Comparison of ENCODE assay signal across 1 cellular context in genomic region chr5:119032653-119033052, GRCh38.
TF ChIP-seq lines count a peak whose summit lies in the region.

No MANE protein-coding gene starts in this region.

TF ChIP-seq in HepG2, 621 proteins besides CTCF, POLR2A, EP300 and RAD21 (continued from another document):
- no peak for TF ChIP-seq FOXO4 (CRISPR knock-in tag; conservative IDR thresholded peaks at IDR 0.05)
- no peak for TF ChIP-seq ZNF367 (CRISPR knock-in tag; IDR thresholded peaks at IDR 0.05; ENCODE audit: borderline replicate concordance)
- TF ChIP-seq NFIB (CRISPR knock-in tag; IDR thresholded peaks at IDR 0.05; ENCODE audit: borderline replicate concordance), result no peak
- TF ChIP-seq TIGD3 (CRISPR knock-in tag; IDR thresholded peaks at IDR 0.05; ENCODE audit: borderline replicate concordance), result no peak
- TF ChIP-seq SRY (CRISPR knock-in tag; IDR thresholded peaks at IDR 0.05), result no peak
- no peak for TF ChIP-seq KIAA2018 (CRISPR knock-in tag; IDR thresholded peaks at IDR 0.05; ENCODE audit: borderline replicate concordance)
- no peak for TF ChIP-seq PBX3 (CRISPR knock-in tag; IDR thresholded peaks at IDR 0.05; ENCODE audit: borderline replicate concordance)
- no peak for TF ChIP-seq EEA1 (CRISPR knock-in tag; IDR thresholded peaks at IDR 0.05; ENCODE audit: borderline replicate concordance)
- no peak for TF ChIP-seq MLLT10 (CRISPR knock-in tag; IDR thresholded peaks at IDR 0.05)
- no peak for TF ChIP-seq ASH2L (IDR thresholded peaks at IDR 0.05; ENCODE audit: insufficient read length, low read depth, low read length)
- no peak for TF ChIP-seq ZNF34 (CRISPR knock-in tag; IDR thresholded peaks at IDR 0.05; ENCODE audit: borderline replicate concordance)
- no peak for TF ChIP-seq ZNF513 (CRISPR knock-in tag; conservative IDR thresholded peaks at IDR 0.05)
- TF ChIP-seq NR2F6 (IDR thresholded peaks at IDR 0.05), result no peak
- no peak for TF ChIP-seq NR2F6 (CRISPR knock-in tag; IDR thresholded peaks at IDR 0.05)
- TF ChIP-seq JUND (CRISPR knock-in tag; IDR thresholded peaks at IDR 0.05), result no peak
- TF ChIP-seq PLSCR1 (CRISPR knock-in tag; IDR thresholded peaks at IDR 0.05; ENCODE audit: borderline replicate concordance), result no peak
- no peak for TF ChIP-seq SMYD3 (CRISPR knock-in tag; IDR thresholded peaks at IDR 0.05)
- no peak for TF ChIP-seq ZNF431 (CRISPR knock-in tag; IDR thresholded peaks at IDR 0.05; ENCODE audit: borderline replicate concordance, low read depth)
